ENCODE assay signal across 8 cellular contexts in the genomic region with DNA sequence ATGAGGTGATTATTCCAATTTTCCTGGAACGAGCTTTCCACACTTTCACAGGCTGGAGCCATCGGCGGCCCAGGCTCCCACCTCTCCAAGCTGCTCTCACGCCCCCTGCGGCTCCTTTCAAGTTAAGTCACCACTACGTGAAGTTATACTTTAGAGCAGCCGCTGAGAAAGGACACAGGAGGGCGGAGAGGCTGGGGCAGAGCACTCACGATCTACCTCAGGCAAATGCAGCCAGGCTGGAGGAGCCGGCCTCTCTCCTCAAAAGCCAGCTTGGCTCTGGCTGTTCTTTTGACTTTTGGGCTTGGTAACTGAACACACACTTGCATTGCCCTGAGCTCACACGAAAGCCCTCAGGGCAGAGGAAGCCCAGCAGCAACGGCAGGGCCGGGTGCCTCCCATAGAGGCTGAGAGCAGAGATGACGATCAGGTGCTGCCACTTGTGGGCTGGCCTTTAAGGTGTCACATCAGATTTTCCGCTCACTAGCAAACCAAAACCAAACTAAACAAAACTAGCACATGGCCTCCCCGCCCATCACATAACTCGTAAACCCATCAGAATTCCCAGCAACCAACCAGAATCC.
A peak's percentile ranks its signal among the peaks of the same experiment; 100 is the strongest.
DNase-seq lines count a peak whose midpoint lies in the region; ATAC-seq and TF ChIP-seq lines count a peak whose summit lies in the region.

No MANE protein-coding gene starts in this region.

- peak in 1 of 4 donors; percentile 39 for TF ChIP-seq POLR2A in upper lobe of left lung (IDR thresholded peaks at IDR 0.05)

- peak overlapping the region; percentile 39; the same call in 1 of the 2 replicates for H3K27ac ChIP-seq in BLaER1
- H3K27ac ChIP-seq in upper lobe of left lung = peak overlapping the region; percentile 17 to 75 (median 60)

- H3K36me3 Mint-ChIP-seq in osteocyte (ENCODE audit: unreplicated experiment) (no peaks in the 10 kb centered on the region), Caco-2 (ENCODE audit: insufficient read depth, unreplicated experiment) (no peaks in the 10 kb centered on the region)

- intact Hi-C loops in Caco-2 (cut with micrococcal nuclease; ENCODE audit: unreplicated experiment) = no loop called here

- peaks cover 29% of the 10 kb centered on the region for H3K4me1 Mint-ChIP-seq in osteocyte (ENCODE audit: unreplicated experiment)
- no peaks in the 10 kb centered on the region for H3K4me1 Mint-ChIP-seq in Caco-2 (ENCODE audit: low read depth, unreplicated experiment)

- peak overlapping the region; percentile 31 for H3K9ac ChIP-seq in BLaER1

- no peak overlapping the region for H3K4me3 ChIP-seq in BLaER1
- peak overlapping the region in 1 of 4 donors; percentile 22 for H3K4me3 ChIP-seq in upper lobe of left lung
- no peak overlapping the region for H3K4me3 ChIP-seq in Caco-2 (ENCODE audit: low read depth, low read length)

- H3K9me3 ChIP-seq in BLaER1 (no peaks in the 10 kb centered on the region), upper lobe of left lung (no peaks in the 10 kb centered on the region), Caco-2 (no peaks in the 10 kb centered on the region)

- peaks cover 4% of the 10 kb centered on the region; the same call in 1 of the 2 replicates for H3K36me3 ChIP-seq in BLaER1
- H3K36me3 ChIP-seq in upper lobe of left lung = no peaks in the 10 kb centered on the region
- no peaks in the 10 kb centered on the region for H3K36me3 ChIP-seq in Caco-2 (ENCODE audit: control insufficient read depth, insufficient read depth, low read length)

- H3K4me1 ChIP-seq in BLaER1 (peaks cover 68% of the 10 kb centered on the region), upper lobe of left lung (peaks cover 34 to 43% (median 40%) of the 10 kb centered on the region in 4 donors), Caco-2 (peaks cover 4% of the 10 kb centered on the region; the same call in 1 of the 2 replicates)

- H4K20me1 ChIP-seq in BLaER1 = peaks cover 100% of the 10 kb centered on the region

- no peaks in the 10 kb centered on the region for H3K9me3 Mint-ChIP-seq in osteocyte (ENCODE audit: unreplicated experiment)
- no peaks in the 10 kb centered on the region for H3K9me3 Mint-ChIP-seq in Caco-2 (ENCODE audit: unreplicated experiment)

- TF ChIP-seq CTCF in osteocyte (IDR thresholded peaks at IDR 0.05) (no peak), upper lobe of left lung (IDR thresholded peaks at IDR 0.05) (peak in 2 of 6 experiments; percentile 13 to 32), Caco-2 (IDR thresholded peaks at IDR 0.05; ENCODE audit: insufficient read depth in 1 of 2, low read depth in 1 of 2, low read length in 1 of 2, severe bottlenecking in 1 of 2, unreplicated experiment in 1 of 2) (no peak)

- no TSS peak for BruUV-seq in Caco-2 (replicated peaks; lab: Mats Ljungman, UMichigan)

- H3K4me3 Mint-ChIP-seq in osteocyte (ENCODE audit: unreplicated experiment) = no peak overlapping the region
- H3K4me3 Mint-ChIP-seq in Caco-2 (ENCODE audit: unreplicated experiment) = no peak overlapping the region

- WGBS in upper lobe of left lung, 2 donors = 42 to 47% methylated on average over 13 to 17 of the region's 17 CpGs

- DNase-seq in activated CD4-positive, alpha-beta T cell treated with anti-CD3 and anti-CD28 coated beads for 24 hours (ENCODE audit: low read depth in 2 of 2) = peak; percentile 57 to 60
- DNase-seq in dedifferentiated amniotic fluid mesenchymal stem cell (ENCODE audit: extremely low spot score) = peak; percentile 61
- no peak for DNase-seq in osteocyte (ENCODE audit: extremely low spot score, unreplicated experiment)
- peak; percentile 43 to 72 for DNase-seq in upper lobe of left lung
- no peak for DNase-seq in Caco-2

- ATAC-seq in HG03280 (IDR thresholded peaks at IDR 0.05; ENCODE audit: unreplicated experiment) = peak; percentile 70
- peak; percentile 37 to 76 for ATAC-seq in upper lobe of left lung (ENCODE audit: low FRiP score in 2 of 2)
- no peak for ATAC-seq in GM19324 (IDR thresholded peaks at IDR 0.05; ENCODE audit: low FRiP score, unreplicated experiment)

- TF ChIP-seq EP300 in upper lobe of left lung (IDR thresholded peaks at IDR 0.05) = no peak

- CTCF ChIA-PET in Caco-2 (lab: Charles Lee) = no interaction called here

- H3K27ac Mint-ChIP-seq in osteocyte (ENCODE audit: unreplicated experiment) (peak overlapping the region; percentile 23), Caco-2 (ENCODE audit: unreplicated experiment) (no peak overlapping the region)

- H3K27me3 ChIP-seq in BLaER1 (no peaks in the 10 kb centered on the region), upper lobe of left lung (no peaks in the 10 kb centered on the region), Caco-2 (replicated peaks; ENCODE audit: control insufficient read depth, insufficient read depth, low read length) (no peaks in the 10 kb centered on the region)

- H3K27me3 Mint-ChIP-seq in osteocyte (ENCODE audit: unreplicated experiment) (no peaks in the 10 kb centered on the region), Caco-2 (ENCODE audit: insufficient read depth, unreplicated experiment) (no peaks in the 10 kb centered on the region)

- H3K4me2 ChIP-seq in BLaER1 = peak overlapping the region; percentile 78

- POLR2A ChIA-PET in Caco-2 (lab: Charles Lee) = no interaction called here

Comparison
In these comparisons a context has a peak if more than half of its experiments do, and no peak if none do; other contexts are left out.
1. DNase-seq: peak in activated CD4-positive, alpha-beta T cell treated with anti-CD3 and anti-CD28 coated beads for 24 hours (2 of 2), dedifferentiated amniotic fluid mesenchymal stem cell (single experiment) and upper lobe of left lung (2 of 2); none in osteocyte (single experiment) and Caco-2 (0 of 2).